31 cellular contexts compared by ENCODE assay signal in the genomic region with DNA sequence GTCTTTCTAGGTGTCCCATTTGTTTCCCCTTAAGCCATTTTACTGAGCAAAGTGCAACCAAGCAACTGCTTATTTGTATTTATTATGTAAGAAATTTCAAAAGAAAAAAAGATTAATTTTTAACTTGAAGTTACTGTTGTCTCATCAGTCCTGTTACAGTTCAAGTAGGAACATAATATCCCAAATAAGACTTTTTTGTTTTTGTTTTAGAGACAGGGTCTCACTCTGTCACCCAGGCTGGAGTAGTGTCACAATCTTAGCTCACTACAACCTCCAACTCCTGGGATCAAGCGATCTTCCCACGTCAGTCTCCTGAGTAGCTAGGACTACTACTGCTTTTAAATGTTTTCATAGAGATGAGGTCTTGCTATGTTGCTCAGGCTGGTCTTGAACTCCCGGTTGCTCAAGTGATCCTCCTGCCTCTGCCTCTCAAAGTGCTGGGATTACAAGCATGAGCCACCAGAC.
"Had no signal": no experiment of that assay in that cellular context is flagged by ENCODE, and none has a peak within 500 bp of the region (broad histone marks: within the 10 kb centered on the region; RNA-seq: fewer than 3 reads in every experiment).

No MANE protein-coding gene starts in this region.

- H3K9me3 Mint-ChIP-seq: activated CD4-positive, alpha-beta T cell treated with anti-CD3 and anti-CD28 coated beads, Interleukin-2, amount 10 ng/mL, durations not matched to agents 7 days and 5 days; activated naive CD4-positive, alpha-beta T cell treated with anti-CD3 and anti-CD28 coated beads for 36 hours; activated naive CD4-positive, alpha-beta T cell treated with anti-CD3 and anti-CD28 coated beads, Interleukin-2, amount 50 U/mL, for 72 hours; activated T-cell treated with anti-CD3 and anti-CD28 coated beads, Interleukin-2, amount 50 U/mL, for 24 hours; WTC11 had no signal

- H3K27ac ChIP-seq: adrenal gland, body of pancreas, breast epithelium, Peyer's patch, SJSA1 had no signal

- H3K9ac ChIP-seq: SK-N-SH had no signal

- H3K4me3 ChIP-seq: adrenal gland, body of pancreas, breast epithelium, Peyer's patch, SJSA1 had no signal

- H3K36me3 Mint-ChIP-seq: activated naive CD4-positive, alpha-beta T cell treated with anti-CD3 and anti-CD28 coated beads, Interleukin-2, amount 50 U/mL, for 72 hours; WTC11 had no signal

- H3K27ac Mint-ChIP-seq: activated CD4-positive, alpha-beta T cell treated with anti-CD3 and anti-CD28 coated beads for 36 hours; activated CD4-positive, alpha-beta T cell treated with anti-CD3 and anti-CD28 coated beads, Interleukin-2, amount 10 ng/mL, durations not matched to agents 7 days and 5 days; activated CD8-positive, alpha-beta T cell treated with anti-CD3 and anti-CD28 coated beads, Interleukin-2, amount 10 ng/mL, durations not matched to agents 7 days and 5 days; activated naive CD4-positive, alpha-beta T cell treated with anti-CD3 and anti-CD28 coated beads for 36 hours; activated naive CD4-positive, alpha-beta T cell treated with anti-CD3 and anti-CD28 coated beads, Interleukin-2, amount 50 U/mL, for 72 hours; activated T-cell treated with anti-CD3 and anti-CD28 coated beads, Interleukin-2, amount 50 U/mL, for 24 hours; WTC11 had no signal

- H3K4me3 Mint-ChIP-seq: activated CD4-positive, alpha-beta T cell treated with anti-CD3 and anti-CD28 coated beads for 36 hours; activated CD4-positive, alpha-beta T cell treated with anti-CD3 and anti-CD28 coated beads, Interleukin-2, amount 10 ng/mL, durations not matched to agents 7 days and 5 days; activated CD8-positive, alpha-beta T cell treated with anti-CD3 and anti-CD28 coated beads, Interleukin-2, amount 10 ng/mL, durations not matched to agents 7 days and 5 days; activated naive CD4-positive, alpha-beta T cell treated with anti-CD3 and anti-CD28 coated beads for 36 hours; activated T-cell treated with anti-CD3 and anti-CD28 coated beads, Interleukin-2, amount 50 U/mL, for 24 hours; WTC11 had no signal

- H3K36me3 ChIP-seq: adrenal gland, breast epithelium, Peyer's patch, SJSA1 had no signal

- H3K27me3 ChIP-seq: adrenal gland, body of pancreas, breast epithelium, Peyer's patch, SJSA1 had no signal

- ATAC-seq: activated CD4-positive, alpha-beta T cell treated with anti-CD3 and anti-CD28 coated beads for 36 hours; activated CD4-positive, CD25-positive, alpha-beta regulatory T cell treated with anti-CD3 and anti-CD28 coated beads, Interleukin-2, amount 50 U/mL, for 24 hours; activated CD8-positive, alpha-beta T cell treated with anti-CD3 and anti-CD28 coated beads, Interleukin-2, amount 10 ng/mL, durations not matched to agents 7 days and 5 days; activated naive CD4-positive, alpha-beta T cell treated with anti-CD3 and anti-CD28 coated beads, Interleukin-2, amount 50 U/mL, for 72 hours; body of pancreas; PC-3; WTC11 had no signal

- DNase-seq: activated CD4-positive, alpha-beta T cell treated with anti-CD3 and anti-CD28 coated beads for 36 hours; activated CD4-positive, alpha-beta T cell treated with anti-CD3 and anti-CD28 coated beads, Interleukin-2, amount 10 ng/mL, durations not matched to agents 7 days and 5 days; activated CD4-positive, alpha-beta T cell treated with anti-CD3 and anti-CD28 coated beads, Interleukin-2, amount 50 U/mL, for 48 hours; activated CD8-positive, alpha-beta T cell treated with anti-CD3 and anti-CD28 coated beads, Interleukin-2, amount 10 ng/mL, durations not matched to agents 7 days and 5 days; activated gamma-delta T cell treated with Interleukin-2 at 50 U/mL for 16 hours; activated naive CD4-positive, alpha-beta T cell treated with anti-CD3 and anti-CD28 coated beads for 36 hours; activated T-cell treated with anti-CD3 and anti-CD28 coated beads, Interleukin-2, amount 50 U/mL, for 24 hours; adrenal gland; body of pancreas; NCI-H1092 treated with DMSO at 0.1 percent for 48 hours; NCI-H1417; NCI-H146; NCI-H187; NCI-H2029 treated with DMSO at 0.1 percent for 48 hours; NCI-H2171 treated with DMSO at 0.1 percent for 48 hours; NCI-H2227 treated with DMSO at 0.1 percent for 48 hours; NCI-H446; NCI-H510A treated with DMSO at 0.1 percent for 48 hours; NCI-H526 treated with DMSO at 0.1 percent for 48 hours; NCI-H774; PC-3; Peyer's patch; RPMI8226; SHP77 treated with DMSO at 0.1 percent for 48 hours; SK-N-SH; T1000 had no signal

- H3K27me3 Mint-ChIP-seq: activated CD4-positive, alpha-beta T cell treated with anti-CD3 and anti-CD28 coated beads for 36 hours; activated CD4-positive, alpha-beta T cell treated with anti-CD3 and anti-CD28 coated beads, Interleukin-2, amount 10 ng/mL, durations not matched to agents 7 days and 5 days; activated T-cell treated with anti-CD3 and anti-CD28 coated beads, Interleukin-2, amount 50 U/mL, for 24 hours had no signal

- H3K9me3 ChIP-seq: body of pancreas, breast epithelium, Peyer's patch, SJSA1, SK-N-SH had no signal

- H3K4me2 ChIP-seq: SK-N-SH had no signal

- H3K4me1 Mint-ChIP-seq: activated CD4-positive, alpha-beta T cell treated with anti-CD3 and anti-CD28 coated beads for 36 hours; activated CD4-positive, alpha-beta T cell treated with anti-CD3 and anti-CD28 coated beads, Interleukin-2, amount 10 ng/mL, durations not matched to agents 7 days and 5 days; WTC11 had no signal

- H3K4me1 ChIP-seq: adrenal gland, body of pancreas, breast epithelium, Peyer's patch, SJSA1 had no signal
